In the genomic region with DNA sequence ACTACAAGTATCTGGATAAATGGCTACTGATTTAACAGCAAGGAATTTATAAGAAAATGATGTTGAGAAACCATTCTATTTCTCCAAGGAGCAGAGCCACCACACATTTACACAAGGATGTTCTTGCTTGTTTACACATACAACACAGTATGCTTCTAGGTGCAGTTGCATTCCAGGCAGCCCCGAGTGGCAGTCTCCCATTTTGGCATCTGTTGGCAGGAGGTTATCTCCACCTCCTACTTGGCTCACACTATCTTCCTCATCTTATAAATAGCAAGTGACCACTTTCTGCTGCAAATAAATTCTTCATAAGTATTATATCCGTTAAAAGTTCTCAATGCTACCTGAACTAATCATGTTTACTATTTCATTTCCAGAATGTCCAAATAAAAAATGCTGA, we compare ENCODE assay signal across 24 cellular contexts.
DNase-seq lines count a peak whose midpoint lies in the region; ATAC-seq, FAIRE-seq and TF ChIP-seq lines count a peak whose summit lies in the region.
"Had no signal": no experiment of that assay in that cellular context is flagged by ENCODE, and none has a peak within 500 bp of the region (broad histone marks: within the 10 kb centered on the region; RNA-seq: fewer than 3 reads in every experiment).

No MANE protein-coding gene starts in this region.

- H3K4me3 ChIP-seq in right cardiac atrium (ENCODE audit: low read length), result no peak overlapping the region
- H3K4me3 ChIP-seq in H7 (ENCODE audit: insufficient read depth, low read depth, low read length), result no peak overlapping the region
- H3K4me3 ChIP-seq: A549; BLaER1 treated with 17β-estradiol and CSF1 and Interleukin-3, amounts not matched to agents 10 nM and 100 nM; GM23248; PC-9 had no signal

- intact Hi-C loops in left ventricle myocardium superior (cut with micrococcal nuclease) (no loop called here), right cardiac atrium (cut with DNase I) (no loop called here)

- no peak overlapping the region for H3K27ac ChIP-seq in right cardiac atrium (ENCODE audit: low read length)
- H3K27ac ChIP-seq: A549; BLaER1 treated with 17β-estradiol and CSF1 and Interleukin-3, amounts not matched to agents 10 nM and 100 nM; GM23248; KMS-11; PC-9 had no signal

- no peaks in the 10 kb centered on the region for H3K9me3 Mint-ChIP-seq in nephron
- H3K9me3 Mint-ChIP-seq: CD8-positive, alpha-beta T cell had no signal

- ATAC-seq in left ventricle myocardium superior, result peak; percentile 72
- no peak for ATAC-seq in right cardiac atrium
- ATAC-seq in GM18873 (IDR thresholded peaks at IDR 0.05; ENCODE audit: low FRiP score, unreplicated experiment), result no peak
- ATAC-seq: A549; CD8-positive, alpha-beta T cell had no signal

- H3K27ac Mint-ChIP-seq in nephron, result peak overlapping the region; percentile 46 to 51 (median 47)
- H3K27ac Mint-ChIP-seq: CD8-positive, alpha-beta T cell had no signal

- no peaks in the 10 kb centered on the region for H3K27me3 Mint-ChIP-seq in nephron (ENCODE audit: low read depth)

- DNase-seq in left ventricle myocardium superior (no peak), right cardiac atrium (no peak), H7 (no peak)
- DNase-seq in activated effector memory CD4-positive, alpha-beta T cell treated with Interleukin-2 at 50 U/mL for 16 hours, result no peak
- DNase-seq: AML-193; Caco-2; CD8-positive, alpha-beta T cell; GM23248; HCEC 1CT; IMR-90; NCI-H1048; NCI-H1417; NCI-H1694; NCI-H2029 treated with DMSO at 0.1 percent for 48 hours; NCI-H526 treated with DMSO at 0.1 percent for 48 hours; PC-9; SHP77 had no signal

- H3K36me3 ChIP-seq in H7 (replicated peaks; ENCODE audit: control insufficient read depth, insufficient read depth, low read length), result no peaks in the 10 kb centered on the region
- H3K36me3 ChIP-seq: BLaER1 treated with 17β-estradiol and CSF1 and Interleukin-3, amounts not matched to agents 10 nM and 100 nM had no signal

- H3K9me3 ChIP-seq in right cardiac atrium (ENCODE audit: control insufficient read depth, low read length), result no peaks in the 10 kb centered on the region
- H3K9me3 ChIP-seq: A549, Caco-2 had no signal

- no peak overlapping the region for H3K4me3 Mint-ChIP-seq in nephron
- H3K4me3 Mint-ChIP-seq: CD8-positive, alpha-beta T cell had no signal

- 22% methylated on average over 2 of the region's 2 CpGs for WGBS in right cardiac atrium

- no peak for TF ChIP-seq CTCF in nephron (IDR thresholded peaks at IDR 0.05; ENCODE audit: unreplicated experiment in 3 of 3)

- H3K27me3 ChIP-seq in right cardiac atrium (ENCODE audit: control insufficient read depth, insufficient read depth) (no peaks in the 10 kb centered on the region), H7 (ENCODE audit: control insufficient read depth, insufficient read depth, low read length) (no peaks in the 10 kb centered on the region)

- H3K4me1 Mint-ChIP-seq in nephron, result peaks cover 64% of the 10 kb centered on the region

- FAIRE-seq in islet of Langerhans (lab: Jason Lieb, UNC), result peak; percentile 17
- FAIRE-seq: G401.6 had no signal

- no peaks in the 10 kb centered on the region for H3K4me1 ChIP-seq in right cardiac atrium (ENCODE audit: control insufficient read depth, insufficient read depth, low read length)
- H3K4me1 ChIP-seq: A549; BLaER1 treated with 17β-estradiol and CSF1 and Interleukin-3, amounts not matched to agents 10 nM and 100 nM; Caco-2 had no signal

- no peaks in the 10 kb centered on the region for H3K36me3 Mint-ChIP-seq in nephron (ENCODE audit: low read depth)
- H3K36me3 Mint-ChIP-seq: CD8-positive, alpha-beta T cell had no signal
